In genomic region chr1:147084273-147085096, GRCh38 we compare ENCODE assay signal across 8 cellular contexts.
A peak's percentile ranks its signal among the peaks of the same experiment; 100 is the strongest.
DNase-seq lines count a peak whose midpoint lies in the region; ATAC-seq and TF ChIP-seq lines count a peak whose summit lies in the region.

No MANE protein-coding gene starts in this region.

- ATAC-seq in GM19397 (IDR thresholded peaks at IDR 0.05; ENCODE audit: unreplicated experiment) (peak; percentile 70), gastroesophageal sphincter (peak; percentile 80)

- TF ChIP-seq CTCF in C4-2B (conservative IDR thresholded peaks at IDR 0.05) (no peak), HL-60 (IDR thresholded peaks at IDR 0.05; ENCODE audit: insufficient read depth, low read length) (no peak), Peyer's patch (IDR thresholded peaks at IDR 0.05) (no peak), gastroesophageal sphincter (IDR thresholded peaks at IDR 0.05) (no peak), neutrophil (IDR thresholded peaks at IDR 0.05) (no peak)

- peak; percentile 31 to 54 for DNase-seq in HL-60 (ENCODE audit: low read depth in 1 of 2, low spot score in 1 of 2)
- peak; percentile 70 to 82 (median 73) for DNase-seq in Peyer's patch
- DNase-seq in activated T-helper 9 cell treated with anti-CD3 and anti-CD28 coated beads, Interleukin-2, amount 50 U/mL, for 16 hours (ENCODE audit: low read depth), result peak; percentile 72
- DNase-seq in stromal cell of bone marrow (ENCODE audit: low read depth), result peak; percentile 59

- WGBS in gastroesophageal sphincter (ENCODE audit: low coverage in 1 of 2), 2 donors, result 1 to 3% methylated on average over 16 to 33 of the region's 51 CpGs

- H3K4me3 ChIP-seq in HL-60 (replicated peaks; ENCODE audit: insufficient read depth, low read length), result peak overlapping the region; percentile 35
- H3K4me3 ChIP-seq in Peyer's patch, result peak overlapping the region; percentile 32 to 53 (median 49)
- peak overlapping the region; percentile 3 to 54 for H3K4me3 ChIP-seq in gastroesophageal sphincter
- peak overlapping the region; percentile 22 to 48 for H3K4me3 ChIP-seq in neutrophil (ENCODE audit: low read depth in 1 of 2, low read length in 1 of 2)

- H3K4me1 ChIP-seq in Peyer's patch (peaks cover 0 to 22% (median 3%) of the 10 kb centered on the region in 4 donors), gastroesophageal sphincter (peaks cover 0 to 33% (median 7%) of the 10 kb centered on the region in 3 donors), neutrophil (ENCODE audit: control insufficient read depth in 1 of 2, insufficient read depth in 1 of 2, low read depth in 1 of 2, low read length in 1 of 2) (peaks cover 10 to 14% of the 10 kb centered on the region in 2 experiments)

- TF ChIP-seq POLR2A in Peyer's patch (IDR thresholded peaks at IDR 0.05), result peak in 1 of 2 donors; percentile 13
- no peak for TF ChIP-seq POLR2A in gastroesophageal sphincter (IDR thresholded peaks at IDR 0.05)

- H3K9me3 ChIP-seq in Peyer's patch (no peaks in the 10 kb centered on the region), gastroesophageal sphincter (peaks cover 0 to 25% (median 0%) of the 10 kb centered on the region in 3 donors), neutrophil (no peaks in the 10 kb centered on the region)

- H3K36me3 ChIP-seq in Peyer's patch (no peaks in the 10 kb centered on the region), gastroesophageal sphincter (no peaks in the 10 kb centered on the region), neutrophil (no peaks in the 10 kb centered on the region)

- H3K27me3 ChIP-seq in HL-60 (ENCODE audit: insufficient read depth, poor library complexity, severe bottlenecking) (peaks cover 60% of the 10 kb centered on the region), Peyer's patch (peaks cover 0 to 22% of the 10 kb centered on the region in 2 donors), gastroesophageal sphincter (peaks cover 61% of the 10 kb centered on the region), neutrophil (peaks cover 97% of the 10 kb centered on the region)

- H3K27ac ChIP-seq in C4-2B (peak overlapping the region; percentile 88), HL-60 (replicated peaks) (peak overlapping the region; percentile 79), Peyer's patch (peak overlapping the region in 3 of 4 donors; percentile 22 to 85 (median 71)), gastroesophageal sphincter (peak overlapping the region in 1 of 4 donors; percentile 64), neutrophil (no peak overlapping the region)

- TF ChIP-seq EP300 in gastroesophageal sphincter (IDR thresholded peaks at IDR 0.05), result no peak
